Comparison of ENCODE assay signal across 28 cellular contexts in genomic region chr4:55658657-55659056, GRCh38. TPM values are rescaled to one million over a fixed set of nuclear protein-coding genes. Genes with fewer than 3 reads are reported as not detected.
"Had no signal": no experiment of that assay in that cellular context is flagged by ENCODE, and none has a peak within 500 bp of the region (broad histone marks: within the 10 kb centered on the region; RNA-seq: fewer than 3 reads in every experiment).

No MANE protein-coding gene starts in this region.

- H3K36me3 ChIP-seq: esophagus squamous epithelium, gastrocnemius medialis, heart right ventricle, left lung, lower lobe of right lung had no signal

- FAIRE-seq: endothelial cell of umbilical vein, islet of Langerhans, keratinocyte had no signal

- H3K4me3 ChIP-seq: coronary artery, dorsolateral prefrontal cortex, esophagus squamous epithelium, gastrocnemius medialis, heart right ventricle, left lung, lower lobe of right lung, mucosa of descending colon had no signal

- DNase-seq: dermis blood vessel endothelial cell; dorsolateral prefrontal cortex; effector CD4-positive, alpha-beta T cell; effector memory CD4-positive, alpha-beta T cell; erythroblast; esophagus squamous epithelium; foreskin fibroblast; foreskin melanocyte; gastrocnemius medialis; glutamatergic neuron; heart right ventricle; hippocampal formation; left cardiac atrium; left lung; left ventricle myocardium superior; lower lobe of right lung; mesenchymal stem cell; mucosa of descending colon; naive B cell; naive thymus-derived CD8-positive, alpha-beta T cell had no signal

- H3K27me3 ChIP-seq: esophagus squamous epithelium, gastrocnemius medialis, left lung had no signal

- ATAC-seq: esophagus mucosa; gastrocnemius medialis; heart right ventricle; left cardiac atrium; left lung; left ventricle myocardium superior; lower lobe of right lung; mucosa of descending colon; naive thymus-derived CD8-positive, alpha-beta T cell had no signal

RNA-seq across cellular contexts. Expression of gene NMU, which starts 22.6 kb away (rescaled TPM):
- total RNA-seq: dermis blood vessel endothelial cell; gastrocnemius medialis; heart right ventricle; left cardiac atrium; left ventricle myocardium superior; lung microvascular endothelial cell; mesenteric fat pad; myocyte; naive thymus-derived CD8-positive, alpha-beta T cell had no signal
- polyA plus RNA-seq: heart right ventricle; naive thymus-derived CD8-positive, alpha-beta T cell had no signal
